In the genomic region with DNA sequence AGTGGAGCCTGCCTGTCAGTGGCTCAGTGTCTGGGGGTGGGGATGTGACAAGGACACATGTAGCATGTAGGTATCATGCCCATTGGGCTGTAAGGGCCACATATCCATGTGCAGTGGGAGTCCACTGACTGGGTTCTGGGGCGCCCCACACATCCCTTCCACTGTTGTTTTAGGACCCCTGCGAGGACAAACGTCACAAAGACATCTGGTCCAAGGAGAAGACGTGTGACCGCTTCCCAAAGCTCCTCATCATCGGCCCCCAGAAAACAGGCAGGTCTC, we compare ENCODE assay signal across 18 cellular contexts. TPM values are rescaled to one million over a fixed set of nuclear protein-coding genes. Genes with fewer than 3 reads are reported as not detected.
DNase-seq lines count a peak whose midpoint lies in the region; FAIRE-seq and TF ChIP-seq lines count a peak whose summit lies in the region.
"Had no signal": no experiment of that assay in that cellular context is flagged by ENCODE, and none has a peak within 500 bp of the region (broad histone marks: within the 10 kb centered on the region; RNA-seq: fewer than 3 reads in every experiment).

No MANE protein-coding gene starts in this region.

- H3K4me1 ChIP-seq in ACC112 (ENCODE audit: control insufficient read depth, insufficient read depth, low read length, unreplicated experiment) (peaks cover 30% of the 10 kb centered on the region), kidney (ENCODE audit: control insufficient read depth in 1 of 2, insufficient read depth in 1 of 2, low read depth in 1 of 2, low read length in 2 of 2) (peaks cover 22 to 27% of the 10 kb centered on the region in 2 donors), skeletal muscle satellite cell (ENCODE audit: control insufficient read depth, insufficient read depth, low read length) (peaks cover 45% of the 10 kb centered on the region)
- H3K4me1 ChIP-seq: parathyroid adenoma, uterus had no signal

- TF ChIP-seq CTCF in brain microvascular endothelial cell (IDR thresholded peaks at IDR 0.05; ENCODE audit: low read depth, low read length, missing control alignments) = no peak
- TF ChIP-seq CTCF in kidney (IDR thresholded peaks at IDR 0.05; ENCODE audit: borderline replicate concordance, extremely low read depth, insufficient read depth) = no peak

- no peaks in the 10 kb centered on the region for H3K27me3 ChIP-seq in ACC112 (ENCODE audit: insufficient read depth, low read length)
- H3K27me3 ChIP-seq in brain microvascular endothelial cell (replicated peaks) = no peaks in the 10 kb centered on the region
- H3K27me3 ChIP-seq in skeletal muscle satellite cell (ENCODE audit: control insufficient read depth, insufficient read depth, low read length) = no peaks in the 10 kb centered on the region
- H3K27me3 ChIP-seq: MG63, uterus had no signal

- H3K4me2 ChIP-seq in skeletal muscle satellite cell (ENCODE audit: low read length) = peak overlapping the region; percentile 13

- no peak for DNase-seq in brain microvascular endothelial cell
- peak; percentile 35 for DNase-seq in kidney
- DNase-seq in GDM1 (lab: John Stamatoyannopoulos, UW) = no peak
- no peak for DNase-seq in GM19238 (ENCODE audit: insufficient read length, low spot score)
- DNase-seq in NCI-H2196 treated with DMSO at 0.1 percent for 48 hours (lab: John Stamatoyannopoulos, UW; ENCODE audit: unreplicated experiment) = no peak
- no peak for DNase-seq in NCI-H69 (lab: John Stamatoyannopoulos, UW)
- DNase-seq: activated CD4-positive, alpha-beta T cell treated with anti-CD3 and anti-CD28 coated beads, Interleukin-2, amount 50 U/mL, for 48 hours; COR-L47; NCI-H2029 treated with DMSO at 0.1 percent for 48 hours; NCI-H774 had no signal

- peaks cover 4% of the 10 kb centered on the region for H3K79me2 ChIP-seq in ACC112 (ENCODE audit: control insufficient read depth, insufficient read depth, low read length, unreplicated experiment)
- H3K79me2 ChIP-seq: parathyroid adenoma had no signal

- intact Hi-C loops in kidney (cut with DNase I) = no loop called here

- H3K36me3 ChIP-seq in ACC112 (ENCODE audit: insufficient read depth, low read length) = peaks cover 31% of the 10 kb centered on the region
- H3K36me3 ChIP-seq in brain microvascular endothelial cell (replicated peaks) = peaks cover 71% of the 10 kb centered on the region
- peaks cover 18 to 50% of the 10 kb centered on the region in 2 donors for H3K36me3 ChIP-seq in kidney (ENCODE audit: control insufficient read depth in 1 of 2, insufficient read depth in 2 of 2, low read length in 2 of 2)
- H3K36me3 ChIP-seq in skeletal muscle satellite cell (ENCODE audit: insufficient read depth, low read length) = peaks cover 75% of the 10 kb centered on the region
- H3K36me3 ChIP-seq: uterus had no signal

- H3K9me3 ChIP-seq in kidney (ENCODE audit: control insufficient read depth in 1 of 2, low read length in 2 of 2) = no peaks in the 10 kb centered on the region
- H3K9me3 ChIP-seq in skeletal muscle satellite cell (replicated peaks; ENCODE audit: low read length) = no peaks in the 10 kb centered on the region
- H3K9me3 ChIP-seq: MG63, uterus had no signal

- H2AFZ ChIP-seq in ACC112 (ENCODE audit: low read length, unreplicated experiment) = no peak overlapping the region
- H2AFZ ChIP-seq: parathyroid adenoma had no signal

- H3K9ac ChIP-seq in kidney (ENCODE audit: low read length in 2 of 2) (no peak overlapping the region), skeletal muscle satellite cell (ENCODE audit: low read depth, low read length) (peak overlapping the region; percentile 48)
- H3K9ac ChIP-seq: parathyroid adenoma had no signal

- no peak for FAIRE-seq in kidney (lab: Jason Lieb, UNC)
- FAIRE-seq: colon, G401.6, HTR-8/SVneo had no signal

- in situ Hi-C loops in brain microvascular endothelial cell (cut with HindIII; ENCODE audit: low pct_ligation_motif_present, low sequenced_read_pairs) = no loop called here

- H3K4me3 ChIP-seq in ACC112 (ENCODE audit: low read depth, low read length) (no peak overlapping the region), brain microvascular endothelial cell (ENCODE audit: low read depth, low read length) (no peak overlapping the region), kidney (ENCODE audit: low read length in 2 of 2) (no peak overlapping the region), skeletal muscle satellite cell (ENCODE audit: low read length) (no peak overlapping the region)
- H3K4me3 ChIP-seq: MG63, uterus had no signal

- H3K27ac ChIP-seq in ACC112 (ENCODE audit: low read depth, low read length) (peak overlapping the region; percentile 65; the same call in 1 of the 2 replicates), brain microvascular endothelial cell (peak overlapping the region; percentile 69), kidney (ENCODE audit: low read depth in 2 of 2, low read length in 2 of 2) (peak overlapping the region in 1 of 2 donors; percentile 24)
- H3K27ac ChIP-seq: parathyroid adenoma had no signal

RNA-seq across cellular contexts. Expression of a gene that starts 33.4 kb away (rescaled TPM):
- 60.7 TPM for total RNA-seq in kidney
- 11.7 TPM for polyA plus RNA-seq in kidney (ENCODE audit: insufficient read depth, low read depth, low replicate concordance)
- 51.2 and 52.4 TPM in 2 replicates for total RNA-seq in skeletal muscle satellite cell (2012; rRNA removed)
